Comparison of ENCODE assay signal across 10 cellular contexts in genomic region chr14:106174206-106174605, GRCh38.
DNase-seq lines count a peak whose midpoint lies in the region; ATAC-seq and TF ChIP-seq lines count a peak whose summit lies in the region.
"Had no signal": no experiment of that assay in that cellular context is flagged by ENCODE, and none has a peak within 500 bp of the region (broad histone marks: within the 10 kb centered on the region; RNA-seq: fewer than 3 reads in every experiment).

No MANE protein-coding gene starts in this region.

- H2BK20ac ChIP-seq in H9 (ENCODE audit: low read depth, low read length, poor library complexity, severe bottlenecking) = no peak overlapping the region

- H4K8ac ChIP-seq in H9 (replicated peaks; ENCODE audit: insufficient read length, low read depth, low read length) = no peak overlapping the region

- ATAC-seq in effector memory CD8-positive, alpha-beta T cell (replicated peaks) = peak; percentile 75
- peak; percentile 80 for ATAC-seq in stimulated activated effector memory CD8-positive, alpha-beta T cell treated with anti-CD3 and anti-CD28 coated beads, Interleukin-12 subunit alpha, Interleukin-12 subunit beta, amount 100 ng/mL, for 72 hours
- ATAC-seq in GM19035 (IDR thresholded peaks at IDR 0.05; ENCODE audit: unreplicated experiment) = no peak

- H4K20me1 ChIP-seq in H9 (ENCODE audit: control insufficient read depth, insufficient read depth, insufficient read length) = no peaks in the 10 kb centered on the region

- no peak overlapping the region for H2BK15ac ChIP-seq in H9 (ENCODE audit: low read depth, low read length)

- no peaks in the 10 kb centered on the region for H3K79me2 ChIP-seq in H9 (ENCODE audit: insufficient read depth, low read length)

- no peak overlapping the region for H3K4me3 ChIP-seq in SJCRH30

- H3K4me3 Mint-ChIP-seq in effector memory CD8-positive, alpha-beta T cell = peak overlapping the region; percentile 48 to 55
- H3K4me3 Mint-ChIP-seq in stimulated activated effector memory CD8-positive, alpha-beta T cell treated with anti-CD3 and anti-CD28 coated beads, Interleukin-12 subunit alpha, Interleukin-12 subunit beta, amount 100 ng/mL, for 72 hours = no peak overlapping the region
- H3K4me3 Mint-ChIP-seq in H9 = no peak overlapping the region
- H3K4me3 Mint-ChIP-seq: memory B cell had no signal

- no peak overlapping the region for H3K9ac ChIP-seq in H9 (ENCODE audit: extremely low read depth, insufficient read length, low read length)

- no peaks in the 10 kb centered on the region for H3K9me3 Mint-ChIP-seq in effector memory CD8-positive, alpha-beta T cell
- no peaks in the 10 kb centered on the region for H3K9me3 Mint-ChIP-seq in stimulated activated effector memory CD8-positive, alpha-beta T cell treated with anti-CD3 and anti-CD28 coated beads, Interleukin-12 subunit alpha, Interleukin-12 subunit beta, amount 100 ng/mL, for 72 hours
- peaks cover 85 to 94% of the 10 kb centered on the region in 2 experiments for H3K9me3 Mint-ChIP-seq in H9
- H3K9me3 Mint-ChIP-seq: memory B cell had no signal

- H3K27ac ChIP-seq in H9 (ENCODE audit: insufficient read length, low read depth, low read length) (no peak overlapping the region), SJCRH30 (no peak overlapping the region)

- no peak overlapping the region for H2BK120ac ChIP-seq in H9 (ENCODE audit: low read depth, low read length, poor library complexity, severe bottlenecking)

- H3K27ac Mint-ChIP-seq in effector memory CD8-positive, alpha-beta T cell = peak overlapping the region in 1 of 2 donors; percentile 33
- H3K27ac Mint-ChIP-seq in stimulated activated effector memory CD8-positive, alpha-beta T cell treated with anti-CD3 and anti-CD28 coated beads, Interleukin-12 subunit alpha, Interleukin-12 subunit beta, amount 100 ng/mL, for 72 hours = no peak overlapping the region
- H3K27ac Mint-ChIP-seq in H9 = no peak overlapping the region
- H3K27ac Mint-ChIP-seq: memory B cell had no signal

- peaks cover 14 to 25% of the 10 kb centered on the region in 2 donors for H3K4me1 Mint-ChIP-seq in effector memory CD8-positive, alpha-beta T cell (ENCODE audit: low read depth in 2 of 2)
- peaks cover 38% of the 10 kb centered on the region for H3K4me1 Mint-ChIP-seq in stimulated activated effector memory CD8-positive, alpha-beta T cell treated with anti-CD3 and anti-CD28 coated beads, Interleukin-12 subunit alpha, Interleukin-12 subunit beta, amount 100 ng/mL, for 72 hours
- H3K4me1 Mint-ChIP-seq in H9 = no peaks in the 10 kb centered on the region

- no peak overlapping the region for H3K18ac ChIP-seq in H9 (ENCODE audit: insufficient read length, low read depth, low read length)

- H3T11ph ChIP-seq in H9 (ENCODE audit: low read length) = no peak overlapping the region

- H3K27me3 Mint-ChIP-seq in effector memory CD8-positive, alpha-beta T cell = peaks cover 0 to 9% of the 10 kb centered on the region in 2 donors
- no peaks in the 10 kb centered on the region; the same call in none of the 2 replicates for H3K27me3 Mint-ChIP-seq in H9 (ENCODE audit: low read depth)

- H3K36me3 Mint-ChIP-seq in effector memory CD8-positive, alpha-beta T cell (ENCODE audit: insufficient read depth) = peaks cover 9% of the 10 kb centered on the region
- no peaks in the 10 kb centered on the region for H3K36me3 Mint-ChIP-seq in stimulated activated effector memory CD8-positive, alpha-beta T cell treated with anti-CD3 and anti-CD28 coated beads, Interleukin-12 subunit alpha, Interleukin-12 subunit beta, amount 100 ng/mL, for 72 hours
- H3K36me3 Mint-ChIP-seq in H9 (ENCODE audit: insufficient read depth in 1 of 3, low read depth in 3 of 3) = peaks cover 4 to 35% (median 19%) of the 10 kb centered on the region in 3 experiments; a peak in 6 of 7 replicates
- H3K36me3 Mint-ChIP-seq: memory B cell had no signal

- no peak overlapping the region for H3K4me2 ChIP-seq in H9 (ENCODE audit: insufficient read depth, insufficient read length, low read length)

- peaks cover 60% of the 10 kb centered on the region for H3K9me3 ChIP-seq in H9 (ENCODE audit: control insufficient read depth, low read depth, low read length)
- H3K9me3 ChIP-seq in SJCRH30 (replicated peaks) = no peaks in the 10 kb centered on the region

- no peaks in the 10 kb centered on the region for H3K27me3 ChIP-seq in H9 (ENCODE audit: insufficient read depth, low read length)
- H3K27me3 ChIP-seq in SJCRH30 = no peaks in the 10 kb centered on the region

- H3K23me2 ChIP-seq in H9 (ENCODE audit: insufficient read length, low read depth, low read length, poor library complexity, severe bottlenecking) = no peaks in the 10 kb centered on the region

- TF ChIP-seq CTCF in H9 (conservative IDR thresholded peaks at IDR 0.05) = no peak

- H3K36me3 ChIP-seq in SJCRH30 = no peaks in the 10 kb centered on the region

- no peak overlapping the region for H3K4ac ChIP-seq in H9 (ENCODE audit: low read depth, low read length)

- H3K79me1 ChIP-seq in H9 (ENCODE audit: insufficient read depth, low read depth, low read length, poor library complexity, severe bottlenecking) = no peaks in the 10 kb centered on the region

- no peak overlapping the region for H2AK5ac ChIP-seq in H9 (ENCODE audit: insufficient read length, low read length)

- H4K91ac ChIP-seq in H9 (ENCODE audit: insufficient read length, low read depth, low read length) = no peak overlapping the region

- H4K5ac ChIP-seq in H9 (ENCODE audit: insufficient read length, low read depth, low read length) = no peak overlapping the region

- DNase-seq in T-helper 2 cell = peak in 3 of 5 experiments; percentile 47 to 90 (median 83)
- DNase-seq in activated T-cell treated with anti-CD3 and anti-CD28 coated beads for 4 hours = peak; percentile 33
- DNase-seq in effector memory CD8-positive, alpha-beta T cell = peak; percentile 40 to 59 (median 58)
- DNase-seq in stimulated activated effector memory CD8-positive, alpha-beta T cell treated with anti-CD3 and anti-CD28 coated beads, Interleukin-12 subunit alpha, Interleukin-12 subunit beta, amount 100 ng/mL, for 72 hours (ENCODE audit: low spot score in 2 of 2) = no peak
- DNase-seq in H9 = no peak
- no peak for DNase-seq in SJCRH30
- no peak for DNase-seq in NCI-H146 treated with DMSO at 0.1 percent for 48 hours (lab: John Stamatoyannopoulos, UW; ENCODE audit: unreplicated experiment)
- DNase-seq: H7 had no signal

- H3K4me1 ChIP-seq in H9 (ENCODE audit: insufficient read depth, low read length) (no peaks in the 10 kb centered on the region), SJCRH30 (no peaks in the 10 kb centered on the region)

- no peak overlapping the region for H2AFZ ChIP-seq in H9 (ENCODE audit: low read length)

- no peak overlapping the region for H2BK5ac ChIP-seq in H9 (ENCODE audit: insufficient read length, low read length)

- H2BK12ac ChIP-seq in H9 (ENCODE audit: insufficient read length, low read depth, low read length) = no peak overlapping the region

- H3K14ac ChIP-seq in H9 (ENCODE audit: insufficient read depth, low read length) = no peak overlapping the region

- no peak overlapping the region for H3K23ac ChIP-seq in H9 (ENCODE audit: insufficient read length, low read depth, low read length)

- no peak overlapping the region for H3K56ac ChIP-seq in H9 (ENCODE audit: insufficient read length, low read depth, low read length)

- no CpG with 5 or more reads among the region's 7 CpGs for WGBS in H9 (ENCODE audit: extremely low coverage, insufficient read length, low lambda C conversion rate)

Comparison
In these comparisons a context has a peak if more than half of its experiments do, and no peak if none do; other contexts are left out.
1. DNase-seq: peak in T-helper 2 cell (3 of 5), activated T-cell treated with anti-CD3 and anti-CD28 coated beads for 4 hours (single experiment) and effector memory CD8-positive, alpha-beta T cell (3 of 3); none in stimulated activated effector memory CD8-positive, alpha-beta T cell treated with anti-CD3 and anti-CD28 coated beads, Interleukin-12 subunit alpha, Interleukin-12 subunit beta, amount 100 ng/mL, for 72 hours (0 of 2), H9 (single experiment), SJCRH30 (0 of 2) and NCI-H146 treated with DMSO at 0.1 percent for 48 hours (single experiment).
2. H3K4me3 Mint-ChIP-seq: peak in effector memory CD8-positive, alpha-beta T cell (2 of 2); none in stimulated activated effector memory CD8-positive, alpha-beta T cell treated with anti-CD3 and anti-CD28 coated beads, Interleukin-12 subunit alpha, Interleukin-12 subunit beta, amount 100 ng/mL, for 72 hours (single experiment) and H9 (0 of 2).